17 cellular contexts compared by ENCODE assay signal in genomic region chr6:134669531-134669930, GRCh38.
"Had no signal": no experiment of that assay in that cellular context is flagged by ENCODE, and none has a peak within 500 bp of the region (broad histone marks: within the 10 kb centered on the region; RNA-seq: fewer than 3 reads in every experiment).

No MANE protein-coding gene starts in this region.

- ATAC-seq: effector memory CD8-positive, alpha-beta T cell; naive thymus-derived CD4-positive, alpha-beta T cell; sciatic nerve; stimulated activated effector memory CD8-positive, alpha-beta T cell treated with anti-CD3 and anti-CD28 coated beads, Interleukin-12 subunit alpha, Interleukin-12 subunit beta, amount 100 ng/mL, for 72 hours had no signal

- H3K4me1 Mint-ChIP-seq: stimulated activated effector memory CD8-positive, alpha-beta T cell treated with anti-CD3 and anti-CD28 coated beads, Interleukin-12 subunit alpha, Interleukin-12 subunit beta, amount 100 ng/mL, for 72 hours had no signal

- H3K27ac Mint-ChIP-seq: activated naive CD8-positive, alpha-beta T cell; activated T-helper 1 cell treated with anti-CD3 and anti-CD28 coated beads, Interleukin-12 subunit alpha, Interleukin-12 subunit beta, Interleukin-2, Interleukin-4 antibody, amounts not matched to agents 30 ng/mL and 10 ng/mL and 1 ng/mL, durations not matched to agents 14 hours and 24 hours and 36 hours; naive thymus-derived CD4-positive, alpha-beta T cell; stimulated activated effector memory CD8-positive, alpha-beta T cell treated with anti-CD3 and anti-CD28 coated beads, Interleukin-12 subunit alpha, Interleukin-12 subunit beta, amount 100 ng/mL, for 72 hours; type B pancreatic cell had no signal

- H3K9me3 ChIP-seq: neutrophil, testis had no signal

- H3K4me1 ChIP-seq: testis had no signal

- H3K27me3 Mint-ChIP-seq: activated naive CD8-positive, alpha-beta T cell; type B pancreatic cell had no signal

- DNase-seq: activated CD4-positive, alpha-beta T cell treated with anti-CD3 and anti-CD28 coated beads, Interleukin-2, amount 50 U/mL, for 48 hours; activated gamma-delta T cell treated with Interleukin-2 at 50 U/mL for 16 hours; amniotic stem cell; effector memory CD8-positive, alpha-beta T cell; mesenchymal stem cell; naive thymus-derived CD4-positive, alpha-beta T cell; stimulated activated CD4-positive, alpha-beta T cell treated with anti-CD3 and anti-CD28 coated beads, Interleukin-4, amount 100 ng/mL, for 24 hours; testis; WERI-Rb-1 had no signal

- H3K9me3 Mint-ChIP-seq: activated T-helper 1 cell treated with anti-CD3 and anti-CD28 coated beads, Interleukin-12 subunit alpha, Interleukin-12 subunit beta, Interleukin-2, Interleukin-4 antibody, amounts not matched to agents 30 ng/mL and 10 ng/mL and 1 ng/mL, durations not matched to agents 14 hours and 24 hours and 36 hours; effector memory CD8-positive, alpha-beta T cell; stimulated activated effector memory CD8-positive, alpha-beta T cell treated with anti-CD3 and anti-CD28 coated beads, Interleukin-12 subunit alpha, Interleukin-12 subunit beta, amount 100 ng/mL, for 72 hours; type B pancreatic cell had no signal

- H3K4me3 ChIP-seq: cardiac muscle cell, testis had no signal

- H3K36me3 Mint-ChIP-seq: activated naive CD8-positive, alpha-beta T cell; naive thymus-derived CD4-positive, alpha-beta T cell; stimulated activated effector memory CD8-positive, alpha-beta T cell treated with anti-CD3 and anti-CD28 coated beads, Interleukin-12 subunit alpha, Interleukin-12 subunit beta, amount 100 ng/mL, for 72 hours; type B pancreatic cell had no signal

- H3K27ac ChIP-seq: cardiac muscle cell, neutrophil, parathyroid adenoma, testis, WERI-Rb-1 had no signal

- H3K4me3 Mint-ChIP-seq: activated naive CD8-positive, alpha-beta T cell; activated T-helper 1 cell treated with anti-CD3 and anti-CD28 coated beads, Interleukin-12 subunit alpha, Interleukin-12 subunit beta, Interleukin-2, Interleukin-4 antibody, amounts not matched to agents 30 ng/mL and 10 ng/mL and 1 ng/mL, durations not matched to agents 14 hours and 24 hours and 36 hours; effector memory CD8-positive, alpha-beta T cell; naive thymus-derived CD4-positive, alpha-beta T cell; stimulated activated effector memory CD8-positive, alpha-beta T cell treated with anti-CD3 and anti-CD28 coated beads, Interleukin-12 subunit alpha, Interleukin-12 subunit beta, amount 100 ng/mL, for 72 hours; type B pancreatic cell had no signal
